Comparison of ENCODE assay signal across 1 cellular context in the genomic region with DNA sequence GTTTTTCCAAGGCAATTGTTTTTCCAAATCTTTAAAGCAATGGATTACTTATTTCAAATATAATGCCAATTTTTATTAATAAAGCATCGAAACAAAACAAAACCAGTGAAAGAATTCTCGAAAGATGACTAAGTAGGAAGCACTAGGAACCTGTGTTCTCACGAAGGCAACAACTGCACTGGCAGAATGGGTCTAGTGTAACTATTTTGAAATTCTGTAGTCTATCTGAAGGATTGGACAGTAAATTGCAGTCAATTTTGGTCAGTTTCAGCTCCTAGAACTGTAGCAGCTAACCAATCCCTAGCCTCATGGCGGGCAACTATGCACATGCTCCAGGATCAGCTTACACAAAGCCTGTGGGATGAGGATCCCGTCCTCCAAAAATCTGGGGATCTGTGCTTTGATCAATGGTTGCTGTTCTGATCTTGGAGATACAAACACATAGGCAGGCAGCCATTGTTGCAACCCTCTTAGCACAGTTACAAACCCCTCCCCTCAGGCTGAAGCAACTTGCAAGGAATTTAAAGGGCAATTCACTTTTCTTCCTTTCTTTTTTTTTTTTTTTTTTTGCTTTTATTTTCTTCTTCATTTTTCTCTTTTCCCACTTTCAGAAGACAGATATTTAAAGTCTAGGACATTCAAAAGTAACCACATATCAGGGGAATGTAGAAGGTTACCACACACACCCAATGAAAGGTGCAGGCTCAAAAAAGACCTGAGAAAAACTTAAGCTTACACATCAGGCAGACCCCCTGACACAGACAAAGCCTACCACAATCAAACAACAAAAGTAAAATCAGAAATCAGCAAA.
TF ChIP-seq lines count a peak whose summit lies in the region.

No MANE protein-coding gene starts in this region.

TF ChIP-seq in WTC11, 78 proteins besides CTCF, POLR2A, EP300 and RAD21:
- no peak for TF ChIP-seq EMX1 (CRISPR knock-in tag; IDR thresholded peaks at IDR 0.05)
- TF ChIP-seq, protein P1, sequence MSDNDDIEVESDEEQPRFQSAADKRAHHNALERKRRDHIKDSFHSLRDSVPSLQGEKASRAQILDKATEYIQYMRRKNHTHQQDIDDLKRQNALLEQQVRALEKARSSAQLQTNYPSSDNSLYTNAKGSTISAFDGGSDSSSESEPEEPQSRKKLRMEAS (CRISPR knock-in tag; IDR thresholded peaks at IDR 0.05), result 0 out of 2 replicates have a peak, but pooled peaks have one; percentile 20
